21 cellular contexts compared by ENCODE assay signal in the genomic region with DNA sequence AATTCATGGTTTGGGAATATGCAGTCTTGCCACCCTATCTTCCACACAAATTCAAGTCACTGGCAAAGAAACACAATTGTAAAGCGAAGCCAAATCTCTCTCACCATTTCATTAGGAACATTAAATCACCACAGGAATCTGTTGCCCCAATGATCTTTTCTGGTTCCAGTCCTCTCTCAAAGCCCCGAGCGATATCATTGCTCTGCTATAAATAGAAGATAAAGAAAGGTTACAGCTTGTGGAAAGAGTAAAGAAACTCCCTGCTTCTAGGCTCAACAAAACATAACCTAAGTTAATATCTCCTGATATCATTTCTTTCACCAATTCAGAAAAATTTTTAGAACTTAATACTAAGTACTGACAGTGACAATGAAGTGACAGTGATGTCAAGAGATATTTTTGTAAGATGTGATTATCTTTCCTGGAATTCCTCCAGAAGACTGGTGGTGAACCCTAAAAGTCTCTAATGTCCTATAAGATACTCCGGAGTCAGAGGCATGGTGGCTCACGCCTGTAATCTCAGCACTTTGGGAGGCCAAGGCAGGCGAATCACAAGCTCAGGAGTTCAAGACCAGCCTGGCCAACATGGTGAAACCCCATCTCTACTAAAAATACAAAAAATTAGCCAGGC. TPM values are rescaled to one million over a fixed set of nuclear protein-coding genes. Genes with fewer than 3 reads are reported as not detected.
A peak's percentile ranks its signal among the peaks of the same experiment; 100 is the strongest.
DNase-seq lines count a peak whose midpoint lies in the region; ATAC-seq and TF ChIP-seq lines count a peak whose summit lies in the region.
"Had no signal": no experiment of that assay in that cellular context is flagged by ENCODE, and none has a peak within 500 bp of the region (broad histone marks: within the 10 kb centered on the region; RNA-seq: fewer than 3 reads in every experiment).

No MANE protein-coding gene starts in this region.

- no peaks in the 10 kb centered on the region for H3K27me3 ChIP-seq in psoas muscle (ENCODE audit: insufficient read depth in 3 of 3, low read length in 2 of 3)
- no peaks in the 10 kb centered on the region for H3K27me3 ChIP-seq in smooth muscle cell (ENCODE audit: low read depth)
- H3K27me3 ChIP-seq: BLaER1, MG63 had no signal

- no peak overlapping the region for H3K9ac ChIP-seq in smooth muscle cell (ENCODE audit: low read depth)
- H3K9ac ChIP-seq: BLaER1 had no signal

- peak overlapping the region; percentile 71 for H3K27ac ChIP-seq in psoas muscle
- no peak overlapping the region for H3K27ac ChIP-seq in smooth muscle cell (ENCODE audit: low read depth)
- H3K27ac ChIP-seq: BLaER1, PC-9 had no signal

- ATAC-seq in Right ventricle myocardium superior (ENCODE audit: poor library complexity) (peak; percentile 57), left cardiac atrium (peak; percentile 8 to 47), psoas muscle (peak; percentile 57 to 67 (median 62))

- intact Hi-C loops in Right ventricle myocardium superior (cut with DNase I) (no loop called here), left cardiac atrium (cut with DNase I) (no loop called here), psoas muscle (cut with DNase I) (no loop called here)

- no peak for DNase-seq in Right ventricle myocardium superior
- DNase-seq in left cardiac atrium = no peak
- no peak for DNase-seq in mesothelial cell of epicardium (ENCODE audit: low spot score in 2 of 2, unreplicated experiment in 2 of 2)
- DNase-seq in psoas muscle = no peak
- DNase-seq in HuH-7.5 (ENCODE audit: low spot score) = no peak
- DNase-seq in smooth muscle cell (lab: John Stamatoyannopoulos, UW; ENCODE audit: unreplicated experiment) = no peak
- DNase-seq in stimulated activated CD4-positive, alpha-beta T cell treated with anti-CD3 and anti-CD28 coated beads, Interleukin-15, amount 100 ng/mL, for 24 hours = no peak
- DNase-seq in putamen (ENCODE audit: low spot score) = no peak
- DNase-seq: CD4-positive, CD25-positive, alpha-beta regulatory T cell; DMS153; IMR-90; KG1; MG63; NCI-H1105 treated with DMSO at 0.1 percent for 48 hours; NCI-H2029; NCI-H446 treated with DMSO at 0.1 percent for 48 hours; NCI-H526; NCI-H82; PC-9; SHP77 had no signal

- TF ChIP-seq CTCF in mesothelial cell of epicardium (IDR thresholded peaks at IDR 0.05; ENCODE audit: unreplicated experiment) (no peak), psoas muscle (IDR thresholded peaks at IDR 0.05) (no peak), smooth muscle cell (IDR thresholded peaks at IDR 0.05; ENCODE audit: borderline replicate concordance, insufficient read depth, poor library complexity, severe bottlenecking) (no peak)

- peaks cover 9% of the 10 kb centered on the region for H3K4me1 ChIP-seq in psoas muscle
- H3K4me1 ChIP-seq in smooth muscle cell (ENCODE audit: low read depth) = no peaks in the 10 kb centered on the region
- H3K4me1 ChIP-seq: BLaER1 had no signal

- WGBS in psoas muscle, 3 donors = 33 to 65% (median 41%) methylated on average over 6 of the region's 6 CpGs
- 89% methylated on average over 6 of the region's 6 CpGs for WGBS in smooth muscle cell (ENCODE audit: low lambda C conversion rate)

- no peaks in the 10 kb centered on the region for H3K9me3 ChIP-seq in psoas muscle
- no peaks in the 10 kb centered on the region for H3K9me3 ChIP-seq in smooth muscle cell (replicated peaks; ENCODE audit: low read depth)
- H3K9me3 ChIP-seq: BLaER1, MG63 had no signal

- peaks cover 37% of the 10 kb centered on the region for H3K36me3 Mint-ChIP-seq in mesothelial cell of epicardium

- no peaks in the 10 kb centered on the region for H3F3A ChIP-seq in smooth muscle cell (ENCODE audit: low read depth)

- no peak overlapping the region for H3K4me2 ChIP-seq in smooth muscle cell
- H3K4me2 ChIP-seq: BLaER1, PC-9 had no signal

- H3K79me2 ChIP-seq in smooth muscle cell (ENCODE audit: low read depth) = no peaks in the 10 kb centered on the region

- peak overlapping the region; percentile 45 for H3K27ac Mint-ChIP-seq in mesothelial cell of epicardium

- H3K4me3 ChIP-seq in psoas muscle (no peak overlapping the region), smooth muscle cell (no peak overlapping the region)
- H3K4me3 ChIP-seq: BLaER1, MG63, PC-9 had no signal

- no peak overlapping the region for H2AFZ ChIP-seq in smooth muscle cell (ENCODE audit: low read depth)
- H2AFZ ChIP-seq: PC-9 had no signal

- H3K27me3 Mint-ChIP-seq in mesothelial cell of epicardium (ENCODE audit: low read depth) = no peaks in the 10 kb centered on the region
- H3K27me3 Mint-ChIP-seq: CD4-positive, CD25-positive, alpha-beta regulatory T cell had no signal

- peaks cover 6% of the 10 kb centered on the region for H3K4me1 Mint-ChIP-seq in mesothelial cell of epicardium

- no peaks in the 10 kb centered on the region for H4K20me1 ChIP-seq in smooth muscle cell (ENCODE audit: low read depth)

- H3K9me3 Mint-ChIP-seq in mesothelial cell of epicardium = no peaks in the 10 kb centered on the region
- H3K9me3 Mint-ChIP-seq: CD4-positive, CD25-positive, alpha-beta regulatory T cell had no signal

- no peak overlapping the region for H3K4me3 Mint-ChIP-seq in mesothelial cell of epicardium
- H3K4me3 Mint-ChIP-seq: CD4-positive, CD25-positive, alpha-beta regulatory T cell had no signal

- peaks cover 0 to 55% of the 10 kb centered on the region in 2 donors for H3K36me3 ChIP-seq in psoas muscle (ENCODE audit: insufficient read depth in 1 of 2, low read depth in 1 of 2)
- H3K36me3 ChIP-seq in smooth muscle cell (ENCODE audit: low read depth) = no peaks in the 10 kb centered on the region

RNA-seq across cellular contexts. Expression of gene CBX5, which starts 33.8 kb away (rescaled TPM):
- total RNA-seq in Right ventricle myocardium superior = 41.0 TPM
- 10 to 100 TPM; 50.8 to 55.7 TPM for total RNA-seq in left cardiac atrium
- 209 to 219 TPM (median 217 TPM) in 3 replicates for total RNA-seq in mesothelial cell of epicardium
- 10 to 100 TPM; 12.1 to 19.3 (median 16.4) TPM for total RNA-seq in psoas muscle
- polyA plus RNA-seq in psoas muscle = 1 to 10 TPM; 5.2 to 9.3 (median 8.4) TPM
- 58.9 and 67.4 TPM in 2 replicates for total RNA-seq in smooth muscle cell
- 25.0 and 26.1 TPM in 2 replicates for polyA plus RNA-seq in smooth muscle cell

RNA-seq across cellular contexts. Expression of gene HNRNPA1, which starts 34.4 kb away (rescaled TPM):
- 389 TPM for total RNA-seq in Right ventricle myocardium superior
- total RNA-seq in left cardiac atrium = 100 to 1,000 TPM; 431 to 588 TPM
- total RNA-seq in mesothelial cell of epicardium = 2,201 to 2,231 TPM (median 2,205 TPM) in 3 replicates
- 100 to 1,000 TPM; 282 to 601 (median 458) TPM for total RNA-seq in psoas muscle
- 100 to 1,000 TPM; 310 to 826 (median 453) TPM for polyA plus RNA-seq in psoas muscle
- total RNA-seq in smooth muscle cell = 378 and 483 TPM in 2 replicates
- 440 and 451 TPM in 2 replicates for polyA plus RNA-seq in smooth muscle cell

RNA-seq across cellular contexts. Expression of gene NFE2, which starts 54.7 kb away (rescaled TPM):
- total RNA-seq in Right ventricle myocardium superior = 0.40 TPM
- 1 to 10 TPM; 1.0 to 1.6 TPM for total RNA-seq in left cardiac atrium
- 0.45 to 0.75 TPM (median 0.47 TPM) in 3 replicates for total RNA-seq in mesothelial cell of epicardium
- 1 to 10 TPM in 1 of 4 donors, under 1 TPM in 3; 0.30 to 1.6 (median 0.50) TPM for total RNA-seq in psoas muscle
- polyA plus RNA-seq in psoas muscle = under 1 TPM; 0.10 to 0.26 (median 0.18) TPM
- total RNA-seq in smooth muscle cell = 0.13 TPM in 1 of 2 replicates, not detected in the other
- polyA plus RNA-seq in smooth muscle cell = 0.24 and 1.9 TPM in 2 replicates

RNA-seq across cellular contexts. Expression of gene SMUG1, which starts 57.3 kb away (rescaled TPM):
- total RNA-seq in Right ventricle myocardium superior = 16.5 TPM
- 10 to 100 TPM; 17.9 to 18.0 TPM for total RNA-seq in left cardiac atrium
- 39.5 to 47.1 TPM (median 46.1 TPM) in 3 replicates for total RNA-seq in mesothelial cell of epicardium
- 10 to 100 TPM; 16.4 to 25.7 (median 19.7) TPM for total RNA-seq in psoas muscle
- 10 to 100 TPM; 28.2 to 49.2 (median 36.5) TPM for polyA plus RNA-seq in psoas muscle
- total RNA-seq in smooth muscle cell = 36.7 and 39.4 TPM in 2 replicates
- 40.5 and 49.2 TPM in 2 replicates for polyA plus RNA-seq in smooth muscle cell
